In the genomic region with DNA sequence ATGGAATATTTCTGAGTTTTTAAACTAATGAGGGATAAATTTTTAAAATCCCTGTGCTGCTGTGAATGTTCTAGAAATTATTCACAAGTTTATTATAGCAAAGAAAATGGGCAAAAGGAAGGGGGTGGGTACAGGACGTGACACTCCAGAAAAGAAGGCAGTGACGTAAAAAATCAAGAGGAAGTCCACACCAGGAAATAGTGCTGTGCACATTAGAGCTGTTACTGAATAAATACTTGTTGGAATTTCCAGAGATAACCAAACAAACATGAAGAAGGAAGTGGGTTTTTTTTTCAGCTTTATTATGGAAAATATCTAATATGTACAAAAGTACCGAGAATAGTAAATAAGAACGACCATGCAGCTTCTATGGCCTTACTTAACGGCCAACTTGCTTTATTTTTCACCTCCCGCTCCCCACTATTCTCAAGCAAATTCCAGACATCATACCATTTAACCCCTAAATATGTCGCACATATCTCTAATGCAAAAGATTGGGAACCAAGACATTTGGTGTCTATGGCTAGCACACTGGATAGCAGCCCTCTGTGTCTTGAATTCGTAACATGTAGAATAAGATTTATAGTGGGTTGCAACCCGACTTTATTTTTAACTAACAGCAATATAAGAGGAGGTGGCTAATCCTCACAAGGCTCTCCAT, we compare ENCODE assay signal across 8 cellular contexts. TPM values are rescaled to one million over a fixed set of nuclear protein-coding genes. Genes with fewer than 3 reads are reported as not detected.
DNase-seq lines count a peak whose midpoint lies in the region; ATAC-seq, FAIRE-seq and TF ChIP-seq lines count a peak whose summit lies in the region.

No MANE protein-coding gene starts in this region.

- CTCF ChIA-PET in MCF 10A (lab: Yijun Ruan, JAX), result interaction anchor here (0.6 to 2.5 kb wide), 5 partner anchors 28 to 259 kb away, joined by 3 to 10 read pairs (median 5); no protein-coding TSS in a partner anchor

- peak overlapping the region; percentile 93 for H3K4me2 ChIP-seq in keratinocyte (ENCODE audit: control insufficient read depth, extremely low read depth, insufficient read depth, low read depth, low read length)

- H3K4me3 ChIP-seq in NT2/D1 (ENCODE audit: insufficient read length, low read depth) (peak overlapping the region; percentile 58), keratinocyte (ENCODE audit: control insufficient read depth in 2 of 3, extremely low read depth in 1 of 3, insufficient read depth in 2 of 3, low read depth in 1 of 3, low read length in 3 of 3) (peak overlapping the region; percentile 54 to 93 (median 91))

- H2AFZ ChIP-seq in keratinocyte (ENCODE audit: control insufficient read depth, low read length), result peak overlapping the region; percentile 43

- H3K36me3 ChIP-seq in NT2/D1 (ENCODE audit: insufficient read depth, insufficient read length, low read length) (peaks cover 3% of the 10 kb centered on the region), keratinocyte (ENCODE audit: control insufficient read depth in 2 of 2, extremely low read depth in 1 of 2, insufficient read depth in 2 of 2, low read length in 2 of 2) (no peaks in the 10 kb centered on the region)

- POLR2A ChIA-PET in MCF 10A (lab: Yijun Ruan, JAX), result interaction anchor here (0.6 to 8.5 kb wide), 32 partner anchors 8 to 1521 kb away, joined by 3 to 449 read pairs (median 5); a partner anchor contains a TSS

- DNase-seq in Right ventricle myocardium superior (no peak), cardiac septum (ENCODE audit: low spot score) (no peak), NT2/D1 (ENCODE audit: low read depth, low spot score) (no peak), MCF 10A (ENCODE audit: unreplicated experiment) (peak; percentile 26), keratinocyte (ENCODE audit: low read depth, low spot score) (no peak), GM19238 (ENCODE audit: insufficient read length, low spot score) (no peak)
- peak in 1 of 2 donors; percentile 47 for DNase-seq in stimulated activated effector memory CD8-positive, alpha-beta T cell treated with anti-CD3 and anti-CD28 coated beads, Interleukin-12 subunit alpha, Interleukin-12 subunit beta, amount 100 ng/mL, for 72 hours (ENCODE audit: low spot score in 2 of 2)

- H3K27me3 Mint-ChIP-seq in MCF 10A (ENCODE audit: insufficient read depth, unreplicated experiment), result no peaks in the 10 kb centered on the region

- peaks cover 35% of the 10 kb centered on the region for H3K4me1 Mint-ChIP-seq in MCF 10A (ENCODE audit: insufficient read depth, unreplicated experiment)
- peaks cover 40% of the 10 kb centered on the region for H3K4me1 Mint-ChIP-seq in stimulated activated effector memory CD8-positive, alpha-beta T cell treated with anti-CD3 and anti-CD28 coated beads, Interleukin-12 subunit alpha, Interleukin-12 subunit beta, amount 100 ng/mL, for 72 hours

- FAIRE-seq in keratinocyte (lab: Jason Lieb, UNC), result peak; percentile 44

- H3K4me1 ChIP-seq in NT2/D1 (ENCODE audit: insufficient read depth, insufficient read length), result no peaks in the 10 kb centered on the region
- H3K4me1 ChIP-seq in keratinocyte (ENCODE audit: control insufficient read depth, extremely low read depth, insufficient read depth, low read length), result peaks cover 36% of the 10 kb centered on the region

- no peaks in the 10 kb centered on the region for H3K9me1 ChIP-seq in keratinocyte (ENCODE audit: control insufficient read depth, extremely low read depth, insufficient read depth, low read length)

- ATAC-seq in Right ventricle myocardium superior (ENCODE audit: poor library complexity) (peak; percentile 25), HG03108 (IDR thresholded peaks at IDR 0.05; ENCODE audit: unreplicated experiment) (peak; percentile 2)
- ATAC-seq in stimulated activated effector memory CD8-positive, alpha-beta T cell treated with anti-CD3 and anti-CD28 coated beads, Interleukin-12 subunit alpha, Interleukin-12 subunit beta, amount 100 ng/mL, for 72 hours, result peak; percentile 23

- dilution Hi-C loops in keratinocyte (cut with MboI; ENCODE audit: extremely low pct_ligation_motif_present, low sequenced_read_pairs), result no loop called here

- H3K9me3 ChIP-seq in NT2/D1 (ENCODE audit: insufficient read depth, low read length) (no peaks in the 10 kb centered on the region), keratinocyte (ENCODE audit: control insufficient read depth, low read depth, low read length) (no peaks in the 10 kb centered on the region)

- peak overlapping the region; percentile 80 for H3K4me3 Mint-ChIP-seq in MCF 10A (ENCODE audit: unreplicated experiment)
- peak overlapping the region; percentile 81 for H3K4me3 Mint-ChIP-seq in stimulated activated effector memory CD8-positive, alpha-beta T cell treated with anti-CD3 and anti-CD28 coated beads, Interleukin-12 subunit alpha, Interleukin-12 subunit beta, amount 100 ng/mL, for 72 hours

- TF ChIP-seq CTCF in MCF 10A (IDR thresholded peaks at IDR 0.05; ENCODE audit: unreplicated experiment), result no peak
- no peak for TF ChIP-seq CTCF in keratinocyte (optimal IDR thresholded peaks at IDR 0.05 in 1 of 3, IDR thresholded peaks at IDR 0.05 in 1 of 3, conservative IDR thresholded peaks at IDR 0.05 in 1 of 3; ENCODE audit: extremely low read depth in 1 of 3, insufficient read depth in 2 of 3, low read length in 3 of 3)

- H3K27ac Mint-ChIP-seq in MCF 10A (ENCODE audit: low read depth, unreplicated experiment), result peak overlapping the region; percentile 86
- H3K27ac Mint-ChIP-seq in stimulated activated effector memory CD8-positive, alpha-beta T cell treated with anti-CD3 and anti-CD28 coated beads, Interleukin-12 subunit alpha, Interleukin-12 subunit beta, amount 100 ng/mL, for 72 hours, result peak overlapping the region; percentile 94

- H3K9ac ChIP-seq in NT2/D1 (ENCODE audit: insufficient read length, low read depth), result peak overlapping the region; percentile 72
- peak overlapping the region; percentile 95 for H3K9ac ChIP-seq in keratinocyte (ENCODE audit: control insufficient read depth, extremely low read depth, insufficient read depth, low read length)

- BruUV-seq in MCF 10A (replicated peaks; lab: Mats Ljungman, UMichigan), result TSS peak; percentile 86

- H3K36me3 Mint-ChIP-seq in MCF 10A (ENCODE audit: insufficient read depth, unreplicated experiment), result peaks cover 8% of the 10 kb centered on the region
- peaks cover 57% of the 10 kb centered on the region for H3K36me3 Mint-ChIP-seq in stimulated activated effector memory CD8-positive, alpha-beta T cell treated with anti-CD3 and anti-CD28 coated beads, Interleukin-12 subunit alpha, Interleukin-12 subunit beta, amount 100 ng/mL, for 72 hours

- H4K20me1 ChIP-seq in keratinocyte (ENCODE audit: control insufficient read depth, extremely low read depth, insufficient read depth, low read length), result peaks cover 2% of the 10 kb centered on the region

- no peaks in the 10 kb centered on the region for H3K9me3 Mint-ChIP-seq in MCF 10A (ENCODE audit: unreplicated experiment)
- no peaks in the 10 kb centered on the region for H3K9me3 Mint-ChIP-seq in stimulated activated effector memory CD8-positive, alpha-beta T cell treated with anti-CD3 and anti-CD28 coated beads, Interleukin-12 subunit alpha, Interleukin-12 subunit beta, amount 100 ng/mL, for 72 hours

- intact Hi-C loops in Right ventricle myocardium superior (cut with DNase I), result loop anchor here (5.0 kb wide), 1 partner anchor 35 kb away; a partner anchor contains a TSS
- intact Hi-C loops in cardiac septum (cut with DNase I), result loop anchor here (1.0 to 10.0 kb wide), 3 partner anchors 15 to 233 kb away; a partner anchor contains a TSS
- intact Hi-C loops in MCF 10A (cut with micrococcal nuclease), result loop anchor here (1.0 to 2.0 kb wide), 2 partner anchors 15 to 34 kb away; a partner anchor contains a TSS

- H3K27me3 ChIP-seq in NT2/D1 (ENCODE audit: insufficient read depth, insufficient read length), result no peaks in the 10 kb centered on the region
- H3K27me3 ChIP-seq in keratinocyte (ENCODE audit: control insufficient read depth, extremely low read depth, insufficient read depth, low read length), result no peaks in the 10 kb centered on the region

- peak overlapping the region; percentile 93 for H3K27ac ChIP-seq in keratinocyte (ENCODE audit: control insufficient read depth, insufficient read depth, low read length)

- H3K79me2 ChIP-seq in keratinocyte (ENCODE audit: control insufficient read depth, insufficient read depth, low read length), result peaks cover 45% of the 10 kb centered on the region

RNA-seq across cellular contexts. Expression of a gene that starts 0.6 kb away (rescaled TPM):
- total RNA-seq in Right ventricle myocardium superior (521 TPM), cardiac septum (325 TPM), MCF 10A (2022) (192 and 202 TPM in 2 replicates)
- polyA plus RNA-seq in keratinocyte, result 107 to 202 TPM (median 125 TPM) in 3 replicates
- polyA plus RNA-seq in keratinocyte (2011; ENCODE audit: low read depth), result 40.2 TPM
- polyA plus RNA-seq in keratinocyte (2011; cell fraction: cytosol; rRNA removed), result 106 and 185 TPM in 2 replicates
- polyA plus RNA-seq in keratinocyte (2011; cell fraction: nucleus; rRNA removed), result 67.0 and 74.2 TPM in 2 replicates
- 100 and 142 TPM in 2 replicates for polyA plus RNA-seq in keratinocyte (2012; ENCODE audit: low replicate concordance)
- polyA minus RNA-seq in keratinocyte, result 13.4 to 56.9 TPM (median 38.3 TPM) in 3 replicates
- polyA minus RNA-seq in keratinocyte (2011; cell fraction: cytosol; rRNA and poly(A)+ RNA removed), result 20.5 TPM
- polyA minus RNA-seq in keratinocyte (2011; cell fraction: nucleus; rRNA and poly(A)+ RNA removed), result 23.6 and 35.1 TPM in 2 replicates

RNA-seq across cellular contexts. Expression of a gene that starts 34.7 kb away (rescaled TPM):
- total RNA-seq in Right ventricle myocardium superior (39.9 TPM), cardiac septum (66.6 TPM), MCF 10A (2022) (25.3 and 36.7 TPM in 2 replicates)
- 2.6 to 8.0 TPM (median 4.9 TPM) in 3 replicates for polyA plus RNA-seq in keratinocyte
- polyA plus RNA-seq in keratinocyte (2011; ENCODE audit: low read depth), result 160 TPM
- 2.0 and 3.8 TPM in 2 replicates for polyA plus RNA-seq in keratinocyte (2011; cell fraction: cytosol; rRNA removed)
- 7.0 and 9.0 TPM in 2 replicates for polyA plus RNA-seq in keratinocyte (2011; cell fraction: nucleus; rRNA removed)
- polyA plus RNA-seq in keratinocyte (2012; ENCODE audit: low replicate concordance), result 12.7 and 21.4 TPM in 2 replicates
- 3.0 to 39.0 TPM (median 12.0 TPM) in 3 replicates for polyA minus RNA-seq in keratinocyte
- polyA minus RNA-seq in keratinocyte (2011; cell fraction: cytosol; rRNA and poly(A)+ RNA removed), result 11.3 TPM
- polyA minus RNA-seq in keratinocyte (2011; cell fraction: nucleus; rRNA and poly(A)+ RNA removed), result 10.2 and 29.2 TPM in 2 replicates
